1 cellular context compared by ENCODE assay signal in the genomic region with DNA sequence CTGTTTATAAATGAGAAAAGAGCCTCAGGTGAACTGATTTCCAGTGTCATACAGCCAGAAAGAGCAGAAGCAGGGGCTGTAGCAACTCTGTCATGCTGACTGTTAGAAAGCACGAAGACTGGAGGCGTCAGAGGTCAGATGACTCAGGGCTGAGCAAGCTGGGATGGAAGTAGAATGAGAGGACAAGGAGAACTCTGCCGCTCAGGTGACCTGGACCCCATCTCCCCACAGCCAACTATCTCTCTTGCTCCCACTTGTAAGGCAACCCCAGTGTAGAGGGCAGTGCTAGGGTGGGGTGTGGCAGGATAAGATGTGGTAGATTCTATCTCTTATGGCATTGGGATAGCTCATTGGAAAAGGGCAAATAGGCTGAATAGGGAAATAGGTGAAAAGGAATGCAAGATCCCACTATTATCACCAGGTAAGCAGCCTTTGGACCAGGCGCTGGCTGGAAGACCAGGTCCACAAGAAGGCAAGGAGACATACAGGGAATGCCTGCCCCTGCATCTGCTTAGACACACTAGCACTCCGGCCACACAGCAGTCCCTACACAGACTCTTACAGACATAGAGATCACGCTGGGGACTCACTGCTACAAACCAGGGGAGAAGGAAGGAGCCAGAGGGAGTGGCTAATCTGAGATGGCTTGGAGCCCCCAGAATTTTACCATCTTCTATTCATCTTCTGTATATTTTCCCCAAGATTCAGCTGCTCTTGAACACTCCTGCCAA.
TF ChIP-seq lines count a peak whose summit lies in the region.

No MANE protein-coding gene starts in this region.

TF ChIP-seq in HepG2, 621 proteins besides CTCF, POLR2A, EP300 and RAD21:
- TF ChIP-seq ZNF644 (CRISPR knock-in tag; IDR thresholded peaks at IDR 0.05; ENCODE audit: low read depth) (no peak), SIX4 (CRISPR knock-in tag; IDR thresholded peaks at IDR 0.05) (no peak), TMF1 (CRISPR knock-in tag; IDR thresholded peaks at IDR 0.05; ENCODE audit: low read depth) (no peak), ZNF30 (CRISPR knock-in tag; IDR thresholded peaks at IDR 0.05) (no peak), RFX1 (IDR thresholded peaks at IDR 0.05) (no peak), BRCA1 (CRISPR knock-in tag; IDR thresholded peaks at IDR 0.05) (no peak), KDM6A (CRISPR knock-in tag; IDR thresholded peaks at IDR 0.05; ENCODE audit: low read depth) (no peak), ZNF674 (CRISPR knock-in tag; IDR thresholded peaks at IDR 0.05; ENCODE audit: low read depth) (no peak), TBP (CRISPR knock-in tag; IDR thresholded peaks at IDR 0.05) (no peak)
- TF ChIP-seq, protein P1, sequence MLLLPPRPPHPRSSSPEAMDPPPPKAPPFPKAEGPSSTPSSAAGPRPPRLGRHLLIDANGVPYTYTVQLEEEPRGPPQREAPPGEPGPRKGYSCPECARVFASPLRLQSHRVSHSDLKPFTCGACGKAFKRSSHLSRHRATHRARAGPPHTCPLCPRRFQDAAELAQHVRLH (CRISPR knock-in tag; IDR thresholded peaks at IDR 0.05; ENCODE audit: borderline replicate concordance, low read depth) = no peak
- TF ChIP-seq, protein P2, sequence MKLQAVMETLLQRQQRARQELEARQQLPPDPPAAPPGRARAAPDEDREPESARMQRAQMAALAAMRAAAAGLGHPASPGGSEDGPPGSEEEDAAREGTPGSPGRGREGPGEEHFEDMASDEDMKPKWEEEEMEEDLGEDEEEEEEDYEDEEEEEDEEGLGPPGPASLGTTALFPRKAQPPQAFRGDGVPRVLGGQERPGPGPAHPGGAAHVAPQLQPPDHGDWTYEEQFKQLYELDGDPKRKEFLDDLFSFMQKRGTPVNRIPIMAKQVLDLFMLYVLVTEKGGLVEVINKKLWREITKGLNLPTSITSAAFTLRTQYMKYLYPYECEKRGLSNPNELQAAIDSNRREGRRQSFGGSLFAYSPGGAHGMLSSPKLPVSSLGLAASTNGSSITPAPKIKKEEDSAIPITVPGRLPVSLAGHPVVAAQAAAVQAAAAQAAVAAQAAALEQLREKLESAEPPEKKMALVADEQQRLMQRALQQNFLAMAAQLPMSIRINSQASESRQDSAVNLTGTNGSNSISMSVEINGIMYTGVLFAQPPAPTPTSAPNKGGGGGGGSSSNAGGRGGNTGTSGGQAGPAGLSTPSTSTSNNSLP (IDR thresholded peaks at IDR 0.05; ENCODE audit: low read depth, low read length) = no peak
- TF ChIP-seq, protein P3, sequence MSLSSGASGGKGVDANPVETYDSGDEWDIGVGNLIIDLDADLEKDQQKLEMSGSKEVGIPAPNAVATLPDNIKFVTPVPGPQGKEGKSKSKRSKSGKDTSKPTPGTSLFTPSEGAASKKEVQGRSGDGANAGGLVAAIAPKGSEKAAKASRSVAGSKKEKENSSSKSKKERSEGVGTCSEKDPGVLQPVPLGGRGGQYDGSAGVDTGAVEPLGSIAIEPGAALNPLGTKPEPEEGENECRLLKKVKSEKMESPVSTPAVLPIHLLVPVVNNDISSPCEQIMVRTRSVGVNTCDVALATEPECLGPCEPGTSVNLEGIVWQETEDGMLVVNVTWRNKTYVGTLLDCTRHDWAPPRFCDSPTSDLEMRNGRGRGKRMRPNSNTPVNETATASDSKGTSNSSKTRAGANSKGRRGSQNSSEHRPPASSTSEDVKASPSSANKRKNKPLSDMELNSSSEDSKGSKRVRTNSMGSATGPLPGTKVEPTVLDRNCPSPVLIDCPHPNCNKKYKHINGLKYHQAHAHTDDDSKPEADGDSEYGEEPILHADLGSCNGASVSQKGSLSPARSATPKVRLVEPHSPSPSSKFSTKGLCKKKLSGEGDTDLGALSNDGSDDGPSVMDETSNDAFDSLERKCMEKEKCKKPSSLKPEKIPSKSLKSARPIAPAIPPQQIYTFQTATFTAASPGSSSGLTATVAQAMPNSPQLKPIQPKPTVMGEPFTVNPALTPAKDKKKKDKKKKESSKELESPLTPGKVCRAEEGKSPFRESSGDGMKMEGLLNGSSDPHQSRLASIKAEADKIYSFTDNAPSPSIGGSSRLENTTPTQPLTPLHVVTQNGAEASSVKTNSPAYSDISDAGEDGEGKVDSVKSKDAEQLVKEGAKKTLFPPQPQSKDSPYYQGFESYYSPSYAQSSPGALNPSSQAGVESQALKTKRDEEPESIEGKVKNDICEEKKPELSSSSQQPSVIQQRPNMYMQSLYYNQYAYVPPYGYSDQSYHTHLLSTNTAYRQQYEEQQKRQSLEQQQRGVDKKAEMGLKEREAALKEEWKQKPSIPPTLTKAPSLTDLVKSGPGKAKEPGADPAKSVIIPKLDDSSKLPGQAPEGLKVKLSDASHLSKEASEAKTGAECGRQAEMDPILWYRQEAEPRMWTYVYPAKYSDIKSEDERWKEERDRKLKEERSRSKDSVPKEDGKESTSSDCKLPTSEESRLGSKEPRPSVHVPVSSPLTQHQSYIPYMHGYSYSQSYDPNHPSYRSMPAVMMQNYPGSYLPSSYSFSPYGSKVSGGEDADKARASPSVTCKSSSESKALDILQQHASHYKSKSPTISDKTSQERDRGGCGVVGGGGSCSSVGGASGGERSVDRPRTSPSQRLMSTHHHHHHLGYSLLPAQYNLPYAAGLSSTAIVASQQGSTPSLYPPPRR (CRISPR knock-in tag; IDR thresholded peaks at IDR 0.05; ENCODE audit: borderline replicate concordance) = no peak
- TF ChIP-seq, protein P4, sequence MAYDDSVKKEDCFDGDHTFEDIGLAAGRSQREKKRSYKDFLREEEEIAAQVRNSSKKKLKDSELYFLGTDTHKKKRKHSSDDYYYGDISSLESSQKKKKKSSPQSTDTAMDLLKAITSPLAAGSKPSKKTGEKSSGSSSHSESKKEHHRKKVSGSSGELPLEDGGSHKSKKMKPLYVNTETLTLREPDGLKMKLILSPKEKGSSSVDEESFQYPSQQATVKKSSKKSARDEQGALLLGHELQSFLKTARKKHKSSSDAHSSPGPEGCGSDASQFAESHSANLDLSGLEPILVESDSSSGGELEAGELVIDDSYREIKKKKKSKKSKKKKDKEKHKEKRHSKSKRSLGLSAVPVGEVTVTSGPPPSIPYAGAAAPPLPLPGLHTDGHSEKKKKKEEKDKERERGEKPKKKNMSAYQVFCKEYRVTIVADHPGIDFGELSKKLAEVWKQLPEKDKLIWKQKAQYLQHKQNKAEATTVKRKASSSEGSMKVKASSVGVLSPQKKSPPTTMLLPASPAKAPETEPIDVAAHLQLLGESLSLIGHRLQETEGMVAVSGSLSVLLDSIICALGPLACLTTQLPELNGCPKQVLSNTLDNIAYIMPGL (CRISPR knock-in tag; IDR thresholded peaks at IDR 0.05; ENCODE audit: borderline replicate concordance in 1 of 2, low read depth in 1 of 2) = no peak
- TF ChIP-seq, protein P5, sequence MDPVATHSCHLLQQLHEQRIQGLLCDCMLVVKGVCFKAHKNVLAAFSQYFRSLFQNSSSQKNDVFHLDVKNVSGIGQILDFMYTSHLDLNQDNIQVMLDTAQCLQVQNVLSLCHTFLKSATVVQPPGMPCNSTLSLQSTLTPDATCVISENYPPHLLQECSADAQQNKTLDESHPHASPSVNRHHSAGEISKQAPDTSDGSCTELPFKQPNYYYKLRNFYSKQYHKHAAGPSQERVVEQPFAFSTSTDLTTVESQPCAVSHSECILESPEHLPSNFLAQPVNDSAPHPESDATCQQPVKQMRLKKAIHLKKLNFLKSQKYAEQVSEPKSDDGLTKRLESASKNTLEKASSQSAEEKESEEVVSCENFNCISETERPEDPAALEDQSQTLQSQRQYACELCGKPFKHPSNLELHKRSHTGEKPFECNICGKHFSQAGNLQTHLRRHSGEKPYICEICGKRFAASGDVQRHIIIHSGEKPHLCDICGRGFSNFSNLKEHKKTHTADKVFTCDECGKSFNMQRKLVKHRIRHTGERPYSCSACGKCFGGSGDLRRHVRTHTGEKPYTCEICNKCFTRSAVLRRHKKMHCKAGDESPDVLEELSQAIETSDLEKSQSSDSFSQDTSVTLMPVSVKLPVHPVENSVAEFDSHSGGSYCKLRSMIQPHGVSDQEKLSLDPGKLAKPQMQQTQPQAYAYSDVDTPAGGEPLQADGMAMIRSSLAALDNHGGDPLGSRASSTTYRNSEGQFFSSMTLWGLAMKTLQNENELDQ (CRISPR knock-in tag; IDR thresholded peaks at IDR 0.05; ENCODE audit: borderline replicate concordance) = no peak
- TF ChIP-seq, protein P6, sequence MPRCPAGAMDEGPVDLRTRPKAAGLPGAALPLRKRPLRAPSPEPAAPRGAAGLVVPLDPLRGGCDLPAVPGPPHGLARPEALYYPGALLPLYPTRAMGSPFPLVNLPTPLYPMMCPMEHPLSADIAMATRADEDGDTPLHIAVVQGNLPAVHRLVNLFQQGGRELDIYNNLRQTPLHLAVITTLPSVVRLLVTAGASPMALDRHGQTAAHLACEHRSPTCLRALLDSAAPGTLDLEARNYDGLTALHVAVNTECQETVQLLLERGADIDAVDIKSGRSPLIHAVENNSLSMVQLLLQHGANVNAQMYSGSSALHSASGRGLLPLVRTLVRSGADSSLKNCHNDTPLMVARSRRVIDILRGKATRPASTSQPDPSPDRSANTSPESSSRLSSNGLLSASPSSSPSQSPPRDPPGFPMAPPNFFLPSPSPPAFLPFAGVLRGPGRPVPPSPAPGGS (CRISPR knock-in tag; IDR thresholded peaks at IDR 0.05) = no peak
- TF ChIP-seq, protein P7, sequence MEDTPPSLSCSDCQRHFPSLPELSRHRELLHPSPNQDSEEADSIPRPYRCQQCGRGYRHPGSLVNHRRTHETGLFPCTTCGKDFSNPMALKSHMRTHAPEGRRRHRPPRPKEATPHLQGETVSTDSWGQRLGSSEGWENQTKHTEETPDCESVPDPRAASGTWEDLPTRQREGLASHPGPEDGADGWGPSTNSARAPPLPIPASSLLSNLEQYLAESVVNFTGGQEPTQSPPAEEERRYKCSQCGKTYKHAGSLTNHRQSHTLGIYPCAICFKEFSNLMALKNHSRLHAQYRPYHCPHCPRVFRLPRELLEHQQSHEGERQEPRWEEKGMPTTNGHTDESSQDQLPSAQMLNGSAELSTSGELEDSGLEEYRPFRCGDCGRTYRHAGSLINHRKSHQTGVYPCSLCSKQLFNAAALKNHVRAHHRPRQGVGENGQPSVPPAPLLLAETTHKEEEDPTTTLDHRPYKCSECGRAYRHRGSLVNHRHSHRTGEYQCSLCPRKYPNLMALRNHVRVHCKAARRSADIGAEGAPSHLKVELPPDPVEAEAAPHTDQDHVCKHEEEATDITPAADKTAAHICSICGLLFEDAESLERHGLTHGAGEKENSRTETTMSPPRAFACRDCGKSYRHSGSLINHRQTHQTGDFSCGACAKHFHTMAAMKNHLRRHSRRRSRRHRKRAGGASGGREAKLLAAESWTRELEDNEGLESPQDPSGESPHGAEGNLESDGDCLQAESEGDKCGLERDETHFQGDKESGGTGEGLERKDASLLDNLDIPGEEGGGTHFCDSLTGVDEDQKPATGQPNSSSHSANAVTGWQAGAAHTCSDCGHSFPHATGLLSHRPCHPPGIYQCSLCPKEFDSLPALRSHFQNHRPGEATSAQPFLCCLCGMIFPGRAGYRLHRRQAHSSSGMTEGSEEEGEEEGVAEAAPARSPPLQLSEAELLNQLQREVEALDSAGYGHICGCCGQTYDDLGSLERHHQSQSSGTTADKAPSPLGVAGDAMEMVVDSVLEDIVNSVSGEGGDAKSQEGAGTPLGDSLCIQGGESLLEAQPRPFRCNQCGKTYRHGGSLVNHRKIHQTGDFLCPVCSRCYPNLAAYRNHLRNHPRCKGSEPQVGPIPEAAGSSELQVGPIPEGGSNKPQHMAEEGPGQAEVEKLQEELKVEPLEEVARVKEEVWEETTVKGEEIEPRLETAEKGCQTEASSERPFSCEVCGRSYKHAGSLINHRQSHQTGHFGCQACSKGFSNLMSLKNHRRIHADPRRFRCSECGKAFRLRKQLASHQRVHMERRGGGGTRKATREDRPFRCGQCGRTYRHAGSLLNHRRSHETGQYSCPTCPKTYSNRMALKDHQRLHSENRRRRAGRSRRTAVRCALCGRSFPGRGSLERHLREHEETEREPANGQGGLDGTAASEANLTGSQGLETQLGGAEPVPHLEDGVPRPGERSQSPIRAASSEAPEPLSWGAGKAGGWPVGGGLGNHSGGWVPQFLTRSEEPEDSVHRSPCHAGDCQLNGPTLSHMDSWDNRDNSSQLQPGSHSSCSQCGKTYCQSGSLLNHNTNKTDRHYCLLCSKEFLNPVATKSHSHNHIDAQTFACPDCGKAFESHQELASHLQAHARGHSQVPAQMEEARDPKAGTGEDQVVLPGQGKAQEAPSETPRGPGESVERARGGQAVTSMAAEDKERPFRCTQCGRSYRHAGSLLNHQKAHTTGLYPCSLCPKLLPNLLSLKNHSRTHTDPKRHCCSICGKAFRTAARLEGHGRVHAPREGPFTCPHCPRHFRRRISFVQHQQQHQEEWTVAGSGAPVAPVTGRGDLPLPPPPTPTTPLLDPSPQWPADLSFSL (CRISPR knock-in tag; IDR thresholded peaks at IDR 0.05) = no peak
- TF ChIP-seq, protein P8, sequence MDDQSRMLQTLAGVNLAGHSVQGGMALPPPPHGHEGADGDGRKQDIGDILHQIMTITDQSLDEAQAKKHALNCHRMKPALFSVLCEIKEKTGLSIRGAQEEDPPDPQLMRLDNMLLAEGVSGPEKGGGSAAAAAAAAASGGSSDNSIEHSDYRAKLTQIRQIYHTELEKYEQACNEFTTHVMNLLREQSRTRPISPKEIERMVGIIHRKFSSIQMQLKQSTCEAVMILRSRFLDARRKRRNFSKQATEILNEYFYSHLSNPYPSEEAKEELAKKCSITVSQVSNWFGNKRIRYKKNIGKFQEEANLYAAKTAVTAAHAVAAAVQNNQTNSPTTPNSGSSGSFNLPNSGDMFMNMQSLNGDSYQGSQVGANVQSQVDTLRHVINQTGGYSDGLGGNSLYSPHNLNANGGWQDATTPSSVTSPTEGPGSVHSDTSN (CRISPR knock-in tag; IDR thresholded peaks at IDR 0.05; ENCODE audit: borderline replicate concordance) = no peak
